In genomic region chr17:43595466-43595865, GRCh38 we compare ENCODE assay signal across 22 cellular contexts. TPM values are rescaled to one million over a fixed set of nuclear protein-coding genes. Genes with fewer than 3 reads are reported as not detected.
"Had no signal": no experiment of that assay in that cellular context is flagged by ENCODE, and none has a peak within 500 bp of the region (broad histone marks: within the 10 kb centered on the region; RNA-seq: fewer than 3 reads in every experiment).

No MANE protein-coding gene starts in this region.

- ATAC-seq: effector memory CD8-positive, alpha-beta T cell; heart left ventricle; natural killer cell; pancreas; right cardiac atrium; stimulated activated naive CD8-positive, alpha-beta T cell treated with anti-CD3 and anti-CD28 coated beads, Interleukin-15, Interleukin-2, amounts not matched to agents 100 U/mL and 50 U/mL, for 24 hours; upper lobe of right lung had no signal

- H3K4me2 ChIP-seq: neural progenitor cell had no signal

- H3K9ac ChIP-seq: neural progenitor cell had no signal

- H3K36me3 ChIP-seq: heart left ventricle, neural progenitor cell, pancreas, suprapubic skin, thyroid gland, upper lobe of right lung, vagina had no signal

- H3K4me1 Mint-ChIP-seq: natural killer cell had no signal

- H3K9me3 Mint-ChIP-seq: effector memory CD8-positive, alpha-beta T cell; natural killer cell; neural progenitor cell had no signal

- H3K9me3 ChIP-seq: heart left ventricle, pancreas, suprapubic skin, thyroid gland, upper lobe of right lung, vagina had no signal

- H3K4me1 ChIP-seq: pancreas had no signal

- H3K4me3 Mint-ChIP-seq: effector memory CD8-positive, alpha-beta T cell; natural killer cell; neural progenitor cell had no signal

- H3K27ac ChIP-seq: dorsolateral prefrontal cortex, heart left ventricle, neural progenitor cell, pancreas, suprapubic skin, thyroid gland, upper lobe of right lung, vagina had no signal

- H3K36me3 Mint-ChIP-seq: natural killer cell, neural progenitor cell had no signal

- H2AFZ ChIP-seq: neural progenitor cell had no signal

- H3K27me3 ChIP-seq: dorsolateral prefrontal cortex, heart left ventricle, neural progenitor cell, pancreas, suprapubic skin, thyroid gland, upper lobe of right lung, vagina had no signal

- H3K27ac Mint-ChIP-seq: effector memory CD8-positive, alpha-beta T cell; natural killer cell; neural progenitor cell; progenitor cell of endocrine pancreas had no signal

- DNase-seq: cortex of kidney; dorsolateral prefrontal cortex; effector memory CD8-positive, alpha-beta T cell; erythroblast; foreskin melanocyte; heart left ventricle; hippocampal formation; kidney glomerular epithelial cell; natural killer cell; occipital lobe; pancreas; right cardiac atrium; small intestine; stimulated activated CD4-positive, alpha-beta T cell treated with anti-CD3 and anti-CD28 coated beads, Interleukin-12 subunit alpha, Interleukin-12 subunit beta, amount 100 ng/mL, for 4 hours; stimulated activated CD4-positive, alpha-beta T cell treated with anti-CD3 and anti-CD28 coated beads, Interleukin-2, amount 100 ng/mL, for 48 hours; stimulated activated naive CD8-positive, alpha-beta T cell treated with anti-CD3 and anti-CD28 coated beads, Interleukin-15, Interleukin-2, amounts not matched to agents 100 U/mL and 50 U/mL, for 24 hours; thyroid gland; upper lobe of right lung had no signal

- H3K4me3 ChIP-seq: dorsolateral prefrontal cortex, heart left ventricle, neural progenitor cell, pancreas, suprapubic skin, thyroid gland, upper lobe of right lung, vagina had no signal

RNA-seq across cellular contexts. Expression of gene ETV4, which starts 49.3 kb away (rescaled TPM):
- total RNA-seq: natural killer cell had no signal
